ENCODE assay signal across 12 cellular contexts in the genomic region with DNA sequence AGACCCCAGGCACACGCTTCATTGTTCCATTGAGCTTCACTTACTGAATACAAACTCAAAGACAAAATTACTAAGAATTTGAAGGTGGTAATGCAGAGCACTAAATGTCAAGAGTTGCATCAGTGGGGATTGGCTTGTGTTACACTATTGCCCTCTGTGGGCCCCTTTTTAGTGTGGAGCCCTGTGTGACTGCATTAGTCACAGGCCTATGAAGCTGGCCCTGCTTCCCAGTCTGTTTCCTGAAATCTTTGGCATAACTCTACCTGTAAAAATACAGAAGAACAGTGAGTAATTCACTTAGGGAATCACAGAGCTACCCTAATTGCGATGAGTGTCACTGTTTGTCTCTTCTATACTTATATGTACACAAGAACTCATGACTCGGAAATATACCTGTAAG. TPM values are rescaled to one million over a fixed set of nuclear protein-coding genes. Genes with fewer than 3 reads are reported as not detected.
A peak's percentile ranks its signal among the peaks of the same experiment; 100 is the strongest.
DNase-seq lines count a peak whose midpoint lies in the region; ATAC-seq, FAIRE-seq and TF ChIP-seq lines count a peak whose summit lies in the region.
"Had no signal": no experiment of that assay in that cellular context is flagged by ENCODE, and none has a peak within 500 bp of the region (broad histone marks: within the 10 kb centered on the region; RNA-seq: fewer than 3 reads in every experiment).

No MANE protein-coding gene starts in this region.

- TF ChIP-seq POLR2A in IMR-90 (IDR thresholded peaks at IDR 0.05; ENCODE audit: low read depth, low read length), result no peak
- TF ChIP-seq POLR2A in K562 (conservative IDR thresholded peaks at IDR 0.05), result no peak

- CTCF ChIA-PET in IMR-90 (lab: Yijun Ruan, JAX), result interaction anchor here (0.8 to 0.9 kb wide), 2 partner anchors 11 to 112 kb away, joined by 3 read pairs; no protein-coding TSS in a partner anchor
- CTCF ChIA-PET in K562 (lab: Yijun Ruan, JAX; ENCODE audit: low intra/inter-chr PET ratio), result no interaction called here

- H3K79me1 ChIP-seq in IMR-90 (ENCODE audit: low read depth in 1 of 2, low read length in 2 of 2), result peaks cover 6 to 45% of the 10 kb centered on the region in 2 experiments; a peak in 2 of 4 replicates

- H3K79me2 ChIP-seq in K562 (ENCODE audit: control insufficient read depth, insufficient read depth, low read length), result no peaks in the 10 kb centered on the region
- no peaks in the 10 kb centered on the region for H3K79me2 ChIP-seq in keratinocyte (ENCODE audit: control insufficient read depth, insufficient read depth, low read length)

- H3K27ac ChIP-seq in IMR-90 (ENCODE audit: insufficient read depth, low read length) (peak overlapping the region; percentile 44; the same call in 1 of the 2 replicates), K562 (ENCODE audit: extremely low read depth, low read depth, low read length) (no peak overlapping the region), keratinocyte (ENCODE audit: control insufficient read depth, insufficient read depth, low read length) (peak overlapping the region; percentile 6)
- H3K27ac ChIP-seq: cardiac muscle cell had no signal

- H3K4me1 ChIP-seq in IMR-90 (ENCODE audit: control insufficient read depth, insufficient read depth, low read length) (peaks cover 35% of the 10 kb centered on the region), K562 (replicated peaks in 1 of 2; ENCODE audit: control insufficient read depth in 2 of 2, insufficient read depth in 2 of 2, low read length in 2 of 2) (peaks cover 8 to 23% of the 10 kb centered on the region in 2 experiments), keratinocyte (ENCODE audit: control insufficient read depth, extremely low read depth, insufficient read depth, low read length) (peaks cover 42% of the 10 kb centered on the region)

- H4K20me1 ChIP-seq in IMR-90 (ENCODE audit: insufficient read depth, low read length) (no peaks in the 10 kb centered on the region), K562 (replicated peaks; ENCODE audit: control insufficient read depth, insufficient read depth, low read length) (no peaks in the 10 kb centered on the region), keratinocyte (ENCODE audit: control insufficient read depth, extremely low read depth, insufficient read depth, low read length) (no peaks in the 10 kb centered on the region)

- peak overlapping the region; percentile 88 for H4K91ac ChIP-seq in IMR-90 (ENCODE audit: insufficient read depth, low read depth, low read length)

- no peak for FAIRE-seq in K562 (lab: Jason Lieb, UNC)
- no peak for FAIRE-seq in keratinocyte (lab: Jason Lieb, UNC)
- no peak for FAIRE-seq in HTR-8/SVneo (lab: Jason Lieb, UNC)

- H3K9me3 ChIP-seq in IMR-90 (ENCODE audit: control insufficient read depth, insufficient read depth, low read length), result no peaks in the 10 kb centered on the region
- H3K9me3 ChIP-seq in K562 (replicated peaks; ENCODE audit: control insufficient read depth, insufficient read depth, low read depth, low read length), result no peaks in the 10 kb centered on the region
- no peaks in the 10 kb centered on the region for H3K9me3 ChIP-seq in keratinocyte (ENCODE audit: control insufficient read depth, low read depth, low read length)

- in situ Hi-C loops in IMR-90 (cut with MboI; ENCODE audit: low sequenced_read_pairs), result no loop called here
- in situ Hi-C loops in K562 (cut with MboI), result no loop called here

- H3K4me2 ChIP-seq in IMR-90 (ENCODE audit: low read depth, low read length) (no peak overlapping the region), K562 (ENCODE audit: insufficient read depth, low read length) (no peak overlapping the region), keratinocyte (ENCODE audit: control insufficient read depth, extremely low read depth, insufficient read depth, low read depth, low read length) (no peak overlapping the region)

- H2AK9ac ChIP-seq in IMR-90 (replicated peaks; ENCODE audit: low read depth, low read length, poor library complexity), result peak overlapping the region; percentile 81

- peak overlapping the region; percentile 37 to 76 for H4K8ac ChIP-seq in IMR-90 (ENCODE audit: low read depth in 2 of 2, low read length in 2 of 2)

- H3K23ac ChIP-seq in IMR-90 (ENCODE audit: low read depth, low read length), result peak overlapping the region; percentile 34

- H2BK20ac ChIP-seq in IMR-90 (ENCODE audit: low read depth, low read length), result peak overlapping the region; percentile 69

- TF ChIP-seq CTCF in AG10803 (conservative IDR thresholded peaks at IDR 0.05; ENCODE audit: low read length) (no peak), IMR-90 (conservative IDR thresholded peaks at IDR 0.05; ENCODE audit: low read depth, low read length) (no peak), K562 (IDR thresholded peaks at IDR 0.05 in 2 of 3, conservative IDR thresholded peaks at IDR 0.05 in 1 of 3; ENCODE audit: insufficient read depth in 2 of 3, low read depth in 1 of 3, low read length in 3 of 3) (no peak; a peak in 1 of 6 replicates), keratinocyte (optimal IDR thresholded peaks at IDR 0.05 in 1 of 3, IDR thresholded peaks at IDR 0.05 in 1 of 3, conservative IDR thresholded peaks at IDR 0.05 in 1 of 3; ENCODE audit: extremely low read depth in 1 of 3, insufficient read depth in 2 of 3, low read length in 3 of 3) (no peak)

- peak overlapping the region; percentile 89 for H2BK120ac ChIP-seq in IMR-90 (ENCODE audit: low read depth, low read length)

- H3K4ac ChIP-seq in IMR-90 (ENCODE audit: low read depth, low read length), result peak overlapping the region; percentile 87

- H3K4me3 ChIP-seq in AG10803 (ENCODE audit: low read length), result no peak overlapping the region
- H3K4me3 ChIP-seq in IMR-90 (ENCODE audit: insufficient read depth, low read depth, low read length), result no peak overlapping the region
- H3K4me3 ChIP-seq in K562, result no peak overlapping the region
- H3K4me3 ChIP-seq in keratinocyte (ENCODE audit: control insufficient read depth in 2 of 3, extremely low read depth in 1 of 3, insufficient read depth in 2 of 3, low read depth in 1 of 3, low read length in 3 of 3), result no peak overlapping the region
- H3K4me3 ChIP-seq: cardiac muscle cell had no signal

- H2BK15ac ChIP-seq in IMR-90 (ENCODE audit: low read depth, low read length), result peak overlapping the region; percentile 76

- no CpG with 5 or more reads among the region's 3 CpGs for WGBS in IMR-90 (ENCODE audit: extremely low coverage in 2 of 2, insufficient read length in 1 of 2), 2 experiments
- 75% methylated on average over 3 of the region's 3 CpGs for WGBS in K562 (ENCODE audit: insufficient coverage, low coverage, missing lambda C conversion rate)

- H3K27me3 ChIP-seq in IMR-90 (ENCODE audit: control insufficient read depth, insufficient read depth, low read length), result no peaks in the 10 kb centered on the region
- H3K27me3 ChIP-seq in K562 (ENCODE audit: control insufficient read depth in 2 of 2, insufficient read depth in 2 of 2, low read length in 2 of 2), result no peaks in the 10 kb centered on the region
- no peaks in the 10 kb centered on the region for H3K27me3 ChIP-seq in keratinocyte (ENCODE audit: control insufficient read depth, extremely low read depth, insufficient read depth, low read length)
- H3K27me3 ChIP-seq: cardiac muscle cell had no signal

- H2AFZ ChIP-seq in IMR-90 (replicated peaks; ENCODE audit: low read length, poor library complexity) (peak overlapping the region; percentile 38), K562 (ENCODE audit: low read depth, low read length) (no peak overlapping the region), keratinocyte (ENCODE audit: control insufficient read depth, low read length) (no peak overlapping the region)

- H3K9me1 ChIP-seq in IMR-90 (ENCODE audit: insufficient read depth, low read length), result peaks cover 24% of the 10 kb centered on the region
- no peaks in the 10 kb centered on the region for H3K9me1 ChIP-seq in K562 (ENCODE audit: control insufficient read depth, insufficient read depth, low read length)
- H3K9me1 ChIP-seq in keratinocyte (ENCODE audit: control insufficient read depth, extremely low read depth, insufficient read depth, low read length), result no peaks in the 10 kb centered on the region

- intact Hi-C loops in IMR-90 (cut with micrococcal nuclease) (no loop called here), K562 (cut with micrococcal nuclease) (no loop called here)

- H3K9ac ChIP-seq in IMR-90 (ENCODE audit: low read depth, low read length) (no peak overlapping the region), K562 (ENCODE audit: insufficient read depth in 1 of 2, low read depth in 2 of 2, low read length in 2 of 2) (no peak overlapping the region), keratinocyte (ENCODE audit: control insufficient read depth, extremely low read depth, insufficient read depth, low read length) (no peak overlapping the region)

- no peak for TF ChIP-seq EP300 in K562 (IDR thresholded peaks at IDR 0.05; ENCODE audit: low read length)

- H3K18ac ChIP-seq in IMR-90 (ENCODE audit: low read depth, low read length), result peak overlapping the region; percentile 75

- peak overlapping the region; percentile 96 for H2AK5ac ChIP-seq in IMR-90 (ENCODE audit: low read depth, low read length)

- peak overlapping the region; percentile 74 for H2BK5ac ChIP-seq in IMR-90 (ENCODE audit: low read depth, low read length, poor library complexity, severe bottlenecking)

- H3K14ac ChIP-seq in IMR-90 (replicated peaks; ENCODE audit: low read depth, low read length), result peak overlapping the region; percentile 69

- TF ChIP-seq RAD21 in IMR-90 (IDR thresholded peaks at IDR 0.05; ENCODE audit: low read length), result no peak
- TF ChIP-seq RAD21 in K562 (CRISPR knock-in tag; conservative IDR thresholded peaks at IDR 0.05 in 1 of 2, IDR thresholded peaks at IDR 0.05 in 1 of 2), result peak in 1 of 2 experiments; percentile 48; a peak in 2 of 4 replicates

- H3K56ac ChIP-seq in IMR-90 (ENCODE audit: extremely low read depth, insufficient read depth, low read length), result peak overlapping the region; percentile 13; the same call in 1 of the 2 replicates

- peak overlapping the region; percentile 37 for H4K5ac ChIP-seq in IMR-90 (ENCODE audit: low read depth, low read length)

- peak; percentile 65 for DNase-seq in AG10803 (ENCODE audit: low read depth)
- DNase-seq in IMR-90, result no peak
- no peak for DNase-seq in K562 (ENCODE audit: extremely low read depth in 1 of 4, low spot score in 3 of 4)
- no peak for DNase-seq in keratinocyte (ENCODE audit: low read depth, low spot score)
- no peak for DNase-seq in amygdala (lab: John Stamatoyannopoulos, UW)
- DNase-seq in HTR-8/SVneo (ENCODE audit: insufficient read length, low spot score), result no peak
- no peak for DNase-seq in iPS-NIHi7 (ENCODE audit: extremely low spot score)
- DNase-seq: activated CD4-positive, alpha-beta T cell treated with anti-CD3 and anti-CD28 coated beads, Interleukin-2, amount 10 ng/mL, durations not matched to agents 24 days and 14 days; T-helper 1 cell had no signal

- dilution Hi-C loops in IMR-90 (cut with HindIII; ENCODE audit: low sequenced_read_pairs, unreplicated experiment) (no loop called here), keratinocyte (cut with MboI; ENCODE audit: extremely low pct_ligation_motif_present, low sequenced_read_pairs) (no loop called here)

- BruUV-seq in IMR-90 (replicated peaks; lab: Mats Ljungman, UMichigan) (no TSS peak), K562 (replicated peaks; lab: Mats Ljungman, UMichigan) (no TSS peak)

- H3K36me3 ChIP-seq in IMR-90 (ENCODE audit: control insufficient read depth, insufficient read depth, low read length) (no peaks in the 10 kb centered on the region), K562 (ENCODE audit: control insufficient read depth, insufficient read depth, low read length) (no peaks in the 10 kb centered on the region), keratinocyte (ENCODE audit: control insufficient read depth in 2 of 2, extremely low read depth in 1 of 2, insufficient read depth in 2 of 2, low read length in 2 of 2) (no peaks in the 10 kb centered on the region)
- H3K36me3 ChIP-seq: cardiac muscle cell had no signal

- POLR2A ChIA-PET in IMR-90 (lab: Charles Lee; ENCODE audit: unreplicated experiment) (interaction anchor here (0.5 to 0.7 kb wide), 2 partner anchors 18 to 912 kb away, joined by 3 to 6 read pairs; no protein-coding TSS in a partner anchor), K562 (lab: Yijun Ruan, JAX) (interaction anchor here (0.9 to 1.1 kb wide), 4 partner anchors 9 to 23 kb away, joined by 3 to 8 read pairs (median 4); no protein-coding TSS in a partner anchor)

- ATAC-seq in IMR-90 (ENCODE audit: low read depth) (no peak), K562 (peak; percentile 39; the same call in 2 of the 3 replicates), GM18873 (IDR thresholded peaks at IDR 0.05; ENCODE audit: low FRiP score, unreplicated experiment) (no peak)

RNA-seq across cellular contexts. Expression of a gene that starts 18.8 kb away (rescaled TPM):
- total RNA-seq in IMR-90 (2012; rRNA removed) (290 and 1,344 TPM in 2 replicates), K562 (2014; rRNA removed) (304 and 331 TPM in 2 replicates), K562 (2014; rRNA removed; fragmentation: Illumina TruSeq; extraction: Trizol) (656 and 729 TPM in 2 replicates), K562 (2015; rRNA removed; fragmentation: Illumina TruSeq; extraction: Trizol) (436 and 447 TPM in 2 replicates), K562 (2021) (357 and 363 TPM in 2 replicates)
- polyA plus RNA-seq in IMR-90 (2012; rRNA removed) (774 and 970 TPM in 2 replicates), K562 (2011; rRNA removed) (225 and 326 TPM in 2 replicates), K562 (2014; fragmentation: Illumina TruSeq; extraction: Trizol) (457 and 479 TPM in 2 replicates), K562 (2014; fragmentation: Nextera tagmentation; extraction: Ambion mirVana) (1,000 to 10,000 TPM; 1,257 to 1,855 TPM), K562 (2014; rRNA removed) (316 and 329 TPM in 2 replicates), keratinocyte (363 to 762 TPM (median 668 TPM) in 3 replicates)
- polyA plus RNA-seq in IMR-90 (2012; cell fraction: cytosol; rRNA removed), result 56.0 and 99.9 TPM in 2 replicates
- 20.2 and 214 TPM in 2 replicates for polyA plus RNA-seq in IMR-90 (2012; cell fraction: nucleus; rRNA removed; ENCODE audit: low replicate concordance)
- 47.4 and 171 TPM in 2 replicates for total RNA-seq in K562 (2011; cell fraction: chromatin; rRNA removed; ENCODE audit: low replicate concordance)
- total RNA-seq in K562 (2011; cell fraction: nucleolus; rRNA removed), result 27.7 and 36.5 TPM in 2 replicates
- 119 and 209 TPM in 2 replicates for total RNA-seq in K562 (2011; cell fraction: nucleoplasm; rRNA removed)
- 55.4 and 201 TPM in 2 replicates for polyA plus RNA-seq in K562 (2011; cell fraction: cytosol; rRNA removed)
- 55.4 and 96.4 TPM in 2 replicates for polyA plus RNA-seq in K562 (2011; cell fraction: nucleus; rRNA removed)
- polyA plus RNA-seq in K562 (2012), result 409 and 511 TPM in 2 replicates
- 319 and 344 TPM in 2 replicates for polyA minus RNA-seq in K562 (2011; rRNA and poly(A)+ RNA removed)
- 93.9 and 115 TPM in 2 replicates for polyA minus RNA-seq in K562 (2011; cell fraction: cytosol; rRNA and poly(A)+ RNA removed)
- 54.7 and 100 TPM in 2 replicates for polyA minus RNA-seq in K562 (2011; cell fraction: nucleus; rRNA and poly(A)+ RNA removed)
- 1,423 TPM for polyA plus RNA-seq in keratinocyte (2011; ENCODE audit: low read depth)
- 571 and 866 TPM in 2 replicates for polyA plus RNA-seq in keratinocyte (2011; cell fraction: cytosol; rRNA removed)
- 235 and 430 TPM in 2 replicates for polyA plus RNA-seq in keratinocyte (2011; cell fraction: nucleus; rRNA removed)
- polyA plus RNA-seq in keratinocyte (2012; ENCODE audit: low replicate concordance), result 468 and 705 TPM in 2 replicates
- polyA minus RNA-seq in keratinocyte, result 31.4 to 266 TPM (median 101 TPM) in 3 replicates
- 158 TPM for polyA minus RNA-seq in keratinocyte (2011; cell fraction: cytosol; rRNA and poly(A)+ RNA removed)
- polyA minus RNA-seq in keratinocyte (2011; cell fraction: nucleus; rRNA and poly(A)+ RNA removed), result 48.5 and 107 TPM in 2 replicates

RNA-seq across cellular contexts. Expression of a gene that starts 40.0 kb away (rescaled TPM):
- 0.18 and 0.28 TPM in 2 replicates for total RNA-seq in IMR-90 (2012; rRNA removed)
- 0.06 and 0.12 TPM in 2 replicates for polyA plus RNA-seq in IMR-90 (2012; rRNA removed)
- not detected in 2 replicates for polyA plus RNA-seq in IMR-90 (2012; cell fraction: cytosol; rRNA removed)
- polyA plus RNA-seq in IMR-90 (2012; cell fraction: nucleus; rRNA removed; ENCODE audit: low replicate concordance), result 0.18 and 0.49 TPM in 2 replicates
- 0.51 and 0.72 TPM in 2 replicates for total RNA-seq in K562 (2011; cell fraction: chromatin; rRNA removed; ENCODE audit: low replicate concordance)
- total RNA-seq in K562 (2011; cell fraction: nucleolus; rRNA removed), result 0.79 TPM in 1 of 2 replicates, not detected in the other
- not detected in 2 replicates for total RNA-seq in K562 (2011; cell fraction: nucleoplasm; rRNA removed)
- 0.68 TPM in 1 of 2 replicates, not detected in the other for total RNA-seq in K562 (2014; rRNA removed)
- total RNA-seq in K562 (2014; rRNA removed; fragmentation: Illumina TruSeq; extraction: Trizol), result 0.22 and 0.38 TPM in 2 replicates
- total RNA-seq in K562 (2015; rRNA removed; fragmentation: Illumina TruSeq; extraction: Trizol), result not detected in 2 replicates
- not detected in 2 replicates for total RNA-seq in K562 (2021)
- not detected in 2 replicates for polyA plus RNA-seq in K562 (2011; rRNA removed)
- not detected in 2 replicates for polyA plus RNA-seq in K562 (2011; cell fraction: cytosol; rRNA removed)
- polyA plus RNA-seq in K562 (2011; cell fraction: nucleus; rRNA removed), result 0.24 TPM in 1 of 2 replicates, not detected in the other
- polyA plus RNA-seq in K562 (2012), result 0.26 TPM in 1 of 2 replicates, not detected in the other
- 0.10 TPM in 1 of 2 replicates, not detected in the other for polyA plus RNA-seq in K562 (2014; fragmentation: Illumina TruSeq; extraction: Trizol)
- not detected for polyA plus RNA-seq in K562 (2014; fragmentation: Nextera tagmentation; extraction: Ambion mirVana)
- 0.28 TPM in 1 of 2 replicates, not detected in the other for polyA plus RNA-seq in K562 (2014; rRNA removed)
- polyA minus RNA-seq in K562 (2011; rRNA and poly(A)+ RNA removed), result 0.33 and 0.39 TPM in 2 replicates
- polyA minus RNA-seq in K562 (2011; cell fraction: cytosol; rRNA and poly(A)+ RNA removed), result not detected in 2 replicates
- 0.44 TPM in 1 of 2 replicates, not detected in the other for polyA minus RNA-seq in K562 (2011; cell fraction: nucleus; rRNA and poly(A)+ RNA removed)
- 0.26 TPM in 1 of 3 replicates, not detected in the others for polyA plus RNA-seq in keratinocyte
- not detected for polyA plus RNA-seq in keratinocyte (2011; ENCODE audit: low read depth)
- polyA plus RNA-seq in keratinocyte (2011; cell fraction: cytosol; rRNA removed), result not detected in 2 replicates
- 0.24 and 0.27 TPM in 2 replicates for polyA plus RNA-seq in keratinocyte (2011; cell fraction: nucleus; rRNA removed)
- polyA plus RNA-seq in keratinocyte (2012; ENCODE audit: low replicate concordance), result 0.28 TPM in 1 of 2 replicates, not detected in the other
- polyA minus RNA-seq in keratinocyte, result 0.46 TPM in 1 of 3 replicates, not detected in the others
- polyA minus RNA-seq in keratinocyte (2011; cell fraction: cytosol; rRNA and poly(A)+ RNA removed), result not detected
- 0.39 TPM in 1 of 2 replicates, not detected in the other for polyA minus RNA-seq in keratinocyte (2011; cell fraction: nucleus; rRNA and poly(A)+ RNA removed)
- total RNA-seq: cardiac muscle cell had no signal
- polyA plus RNA-seq: cardiac muscle cell, esophagus had no signal
